ENCODE assay signal across 20 cellular contexts in the genomic region with DNA sequence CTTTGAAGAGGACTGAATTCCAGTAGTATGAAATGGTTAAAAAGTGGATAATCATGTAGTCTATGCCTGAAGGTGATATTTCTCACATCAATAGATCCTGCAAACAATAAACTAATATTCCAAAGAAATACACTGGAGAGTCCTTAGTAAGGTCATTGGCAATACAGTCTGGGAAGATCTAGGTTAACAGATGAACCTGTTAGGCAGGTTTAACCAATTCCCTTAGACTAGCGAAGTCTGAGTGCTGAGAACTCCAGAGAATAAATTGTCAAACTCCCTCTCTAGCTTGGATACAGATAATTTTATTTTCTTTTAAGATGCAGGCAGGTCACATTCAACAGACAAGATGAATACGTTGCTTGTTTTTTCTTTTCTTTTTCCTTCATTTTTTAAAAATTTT. TPM values are rescaled to one million over a fixed set of nuclear protein-coding genes. Genes with fewer than 3 reads are reported as not detected.
A peak's percentile ranks its signal among the peaks of the same experiment; 100 is the strongest.
DNase-seq lines count a peak whose midpoint lies in the region; ATAC-seq, FAIRE-seq and TF ChIP-seq lines count a peak whose summit lies in the region.
"Had no signal": no experiment of that assay in that cellular context is flagged by ENCODE, and none has a peak within 500 bp of the region (broad histone marks: within the 10 kb centered on the region; RNA-seq: fewer than 3 reads in every experiment).

No MANE protein-coding gene starts in this region.

- no peaks in the 10 kb centered on the region for H4K20me1 ChIP-seq in DOHH2 (ENCODE audit: control insufficient read depth, insufficient read depth, low read depth, low read length)

- POLR2A ChIA-PET in A549 (lab: Yijun Ruan, JAX), result no interaction called here

- peaks cover 22% of the 10 kb centered on the region for H3K27me3 Mint-ChIP-seq in nephron (ENCODE audit: low read depth)
- peaks cover 9% of the 10 kb centered on the region for H3K27me3 Mint-ChIP-seq in activated T-helper 1 cell treated with anti-CD3 and anti-CD28 coated beads, Interleukin-12 subunit alpha, Interleukin-12 subunit beta, Interleukin-2, Interleukin-4 antibody, amounts not matched to agents 30 ng/mL and 10 ng/mL and 1 ng/mL, durations not matched to agents 14 hours and 24 hours and 36 hours (ENCODE audit: insufficient read depth)

- H3K4me1 ChIP-seq in A549 (peaks cover 14% of the 10 kb centered on the region), DOHH2 (ENCODE audit: control insufficient read depth, low read length) (peaks cover 74% of the 10 kb centered on the region)

- H3F3A ChIP-seq in DOHH2 (ENCODE audit: control insufficient read depth, insufficient read depth), result peaks cover 21% of the 10 kb centered on the region

- TF ChIP-seq RAD21 in A549 (conservative IDR thresholded peaks at IDR 0.05 in 1 of 2, IDR thresholded peaks at IDR 0.05 in 1 of 2), result no peak

- H3K79me2 ChIP-seq in DOHH2 (ENCODE audit: control insufficient read depth, low read length), result peaks cover 38% of the 10 kb centered on the region

- peaks cover 6% of the 10 kb centered on the region for H3K27me3 ChIP-seq in DOHH2 (ENCODE audit: control insufficient read depth, low read length)
- H3K27me3 ChIP-seq: neutrophil, upper lobe of left lung had no signal

- intact Hi-C loops in activated T-helper 1 cell treated with anti-CD3 and anti-CD28 coated beads, Interleukin-12 subunit alpha, Interleukin-12 subunit beta, Interleukin-2, Interleukin-4 antibody, amounts not matched to agents 30 ng/mL and 10 ng/mL and 1 ng/mL, durations not matched to agents 14 hours and 24 hours and 36 hours (cut with micrococcal nuclease), result no loop called here

- H3K9me3 ChIP-seq in A549, result no peaks in the 10 kb centered on the region
- no peaks in the 10 kb centered on the region for H3K9me3 ChIP-seq in DOHH2 (ENCODE audit: control insufficient read depth, insufficient read depth, low read length)
- H3K9me3 ChIP-seq: neutrophil, upper lobe of left lung had no signal

- H3K36me3 Mint-ChIP-seq in nephron (ENCODE audit: low read depth), result no peaks in the 10 kb centered on the region
- no peaks in the 10 kb centered on the region for H3K36me3 Mint-ChIP-seq in activated T-helper 1 cell treated with anti-CD3 and anti-CD28 coated beads, Interleukin-12 subunit alpha, Interleukin-12 subunit beta, Interleukin-2, Interleukin-4 antibody, amounts not matched to agents 30 ng/mL and 10 ng/mL and 1 ng/mL, durations not matched to agents 14 hours and 24 hours and 36 hours (ENCODE audit: low read depth)

- no peak for FAIRE-seq in A549 (lab: Jason Lieb, UNC)
- FAIRE-seq: K562 had no signal

- peak overlapping the region; percentile 27 to 61 (median 47) for H3K4me3 Mint-ChIP-seq in nephron
- H3K4me3 Mint-ChIP-seq in activated T-helper 1 cell treated with anti-CD3 and anti-CD28 coated beads, Interleukin-12 subunit alpha, Interleukin-12 subunit beta, Interleukin-2, Interleukin-4 antibody, amounts not matched to agents 30 ng/mL and 10 ng/mL and 1 ng/mL, durations not matched to agents 14 hours and 24 hours and 36 hours, result no peak overlapping the region

- TF ChIP-seq EP300 in A549 (IDR thresholded peaks at IDR 0.05), result no peak

- H3K36me3 ChIP-seq in DOHH2 (ENCODE audit: control insufficient read depth, low read length), result no peaks in the 10 kb centered on the region
- H3K36me3 ChIP-seq: neutrophil, upper lobe of left lung had no signal

- H3K27ac ChIP-seq in A549 (no peak overlapping the region), DOHH2 (ENCODE audit: low read depth, low read length) (peak overlapping the region; percentile 70), VCaP (peak overlapping the region; percentile 82)
- H3K27ac ChIP-seq: neutrophil had no signal

- DNase-seq in A549 (ENCODE audit: low read depth in 1 of 2, low spot score in 1 of 2), result no peak
- DNase-seq in kidney tubule cell (ENCODE audit: low spot score), result no peak
- DNase-seq in activated T-helper 1 cell treated with anti-CD3 and anti-CD28 coated beads, Interleukin-12 subunit alpha, Interleukin-12 subunit beta, Interleukin-2, Interleukin-4 antibody, amounts not matched to agents 30 ng/mL and 10 ng/mL and 1 ng/mL, durations not matched to agents 14 hours and 24 hours and 36 hours (ENCODE audit: low spot score), result no peak
- DNase-seq: activated CD4-positive, alpha-beta T cell treated with anti-CD3 and anti-CD28 coated beads for 4 hours; activated gamma-delta T cell; amniotic stem cell; EL; H7; NCI-H2081; retina; stimulated activated naive CD4-positive, alpha-beta T cell treated with Interleukin-2 at 50 U/mL for 16 hours; upper lobe of left lung had no signal

- peaks cover 8% of the 10 kb centered on the region for H3K4me1 Mint-ChIP-seq in nephron
- H3K4me1 Mint-ChIP-seq in activated T-helper 1 cell treated with anti-CD3 and anti-CD28 coated beads, Interleukin-12 subunit alpha, Interleukin-12 subunit beta, Interleukin-2, Interleukin-4 antibody, amounts not matched to agents 30 ng/mL and 10 ng/mL and 1 ng/mL, durations not matched to agents 14 hours and 24 hours and 36 hours (ENCODE audit: low read depth), result peaks cover 31% of the 10 kb centered on the region

- 87% methylated on average over 2 of the region's 2 CpGs for WGBS in A549 (ENCODE audit: missing lambda C conversion rate)

- H3K9me3 Mint-ChIP-seq in nephron, result peaks cover 7% of the 10 kb centered on the region
- no peaks in the 10 kb centered on the region for H3K9me3 Mint-ChIP-seq in activated T-helper 1 cell treated with anti-CD3 and anti-CD28 coated beads, Interleukin-12 subunit alpha, Interleukin-12 subunit beta, Interleukin-2, Interleukin-4 antibody, amounts not matched to agents 30 ng/mL and 10 ng/mL and 1 ng/mL, durations not matched to agents 14 hours and 24 hours and 36 hours

- no peaks in the 10 kb centered on the region for H3K9me2 ChIP-seq in DOHH2 (replicated peaks; ENCODE audit: control insufficient read depth, low read length)

- no peak for TF ChIP-seq CTCF in A549 (IDR thresholded peaks at IDR 0.05)
- TF ChIP-seq CTCF in DOHH2 (IDR thresholded peaks at IDR 0.05; ENCODE audit: low read depth, low read length, poor library complexity, severe bottlenecking), result no peak
- no peak for TF ChIP-seq CTCF in VCaP (conservative IDR thresholded peaks at IDR 0.05)
- TF ChIP-seq CTCF in nephron (IDR thresholded peaks at IDR 0.05; ENCODE audit: unreplicated experiment in 3 of 3), result no peak

- no peak overlapping the region for H3K4me3 ChIP-seq in A549
- H3K4me3 ChIP-seq in DOHH2 (ENCODE audit: low read length), result peak overlapping the region; percentile 93
- H3K4me3 ChIP-seq: K562 had no signal

- CTCF ChIA-PET in A549 (lab: Yijun Ruan, JAX), result interaction anchor here (0.7 to 3.3 kb wide), 3 partner anchors 9 to 70 kb away, joined by 3 to 18 read pairs (median 5); no protein-coding TSS in a partner anchor

- TF ChIP-seq POLR2A in A549 (IDR thresholded peaks at IDR 0.05; ENCODE audit: low read length), result no peak

- H3K27ac Mint-ChIP-seq in nephron, result no peak overlapping the region
- no peak overlapping the region for H3K27ac Mint-ChIP-seq in activated T-helper 1 cell treated with anti-CD3 and anti-CD28 coated beads, Interleukin-12 subunit alpha, Interleukin-12 subunit beta, Interleukin-2, Interleukin-4 antibody, amounts not matched to agents 30 ng/mL and 10 ng/mL and 1 ng/mL, durations not matched to agents 14 hours and 24 hours and 36 hours

- ATAC-seq in A549 (no peak), GM21447 (IDR thresholded peaks at IDR 0.05; ENCODE audit: unreplicated experiment) (no peak), HG02884 (IDR thresholded peaks at IDR 0.05; ENCODE audit: unreplicated experiment) (no peak)
- ATAC-seq: K562, SK-N-SH treated with all-trans-retinoic acid at 6 μM for 48 hours had no signal

- H3K4me2 ChIP-seq in A549, result peak overlapping the region; percentile 96
- H3K4me2 ChIP-seq in DOHH2 (ENCODE audit: low read length), result peak overlapping the region; percentile 94

TF ChIP-seq in A549, 52 proteins besides CTCF, POLR2A, EP300 and RAD21 (continues in another document):
- no peak for TF ChIP-seq SMC3 (IDR thresholded peaks at IDR 0.05)
- TF ChIP-seq NR3C1 (IDR thresholded peaks at IDR 0.05), result no peak
- TF ChIP-seq MAFK (IDR thresholded peaks at IDR 0.05; ENCODE audit: partially characterized antibody), result no peak
- no peak for TF ChIP-seq ZC3H11A (IDR thresholded peaks at IDR 0.05)
- TF ChIP-seq, protein P1, sequence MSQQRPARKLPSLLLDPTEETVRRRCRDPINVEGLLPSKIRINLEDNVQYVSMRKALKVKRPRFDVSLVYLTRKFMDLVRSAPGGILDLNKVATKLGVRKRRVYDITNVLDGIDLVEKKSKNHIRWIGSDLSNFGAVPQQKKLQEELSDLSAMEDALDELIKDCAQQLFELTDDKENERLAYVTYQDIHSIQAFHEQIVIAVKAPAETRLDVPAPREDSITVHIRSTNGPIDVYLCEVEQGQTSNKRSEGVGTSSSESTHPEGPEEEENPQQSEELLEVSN (IDR thresholded peaks at IDR 0.05; ENCODE audit: borderline replicate concordance, low read depth), result no peak
- TF ChIP-seq POLR2AphosphoS2 (conservative IDR thresholded peaks at IDR 0.05; ENCODE audit: low read length), result no peak
- TF ChIP-seq RNF2 (IDR thresholded peaks at IDR 0.05; ENCODE audit: borderline replicate concordance, low read depth), result no peak
- TF ChIP-seq HOXB13 (CRISPR knock-in tag; IDR thresholded peaks at IDR 0.05; ENCODE audit: low read depth), result no peak
- TF ChIP-seq HEYL (CRISPR knock-in tag; IDR thresholded peaks at IDR 0.05), result no peak
- no peak for TF ChIP-seq FOSL2 (IDR thresholded peaks at IDR 0.05)
- TF ChIP-seq FOSL2 (CRISPR knock-in tag; IDR thresholded peaks at IDR 0.05), result no peak
- TF ChIP-seq GATA3 (IDR thresholded peaks at IDR 0.05; ENCODE audit: borderline replicate concordance), result no peak

RNA-seq across cellular contexts. Expression of a gene that starts 2.4 kb away (rescaled TPM):
- polyA plus RNA-seq in A549 (2011; rRNA removed) (3.6 and 3.7 TPM in 2 replicates), A549 (2017; fragmentation: RNase III; extraction: RNeasy Plus Mini Kit Qiagen cat#74134 plus additional on column Dnase treatment) (2.8 to 4.8 TPM (median 4.7 TPM) in 3 replicates)
- 1.5 and 1.9 TPM in 2 replicates for polyA plus RNA-seq in A549 (2012; cell fraction: cytosol; rRNA removed)
- 4.2 and 4.4 TPM in 2 replicates for polyA plus RNA-seq in A549 (2012; cell fraction: nucleus; rRNA removed)
- 4.5 and 27.1 TPM in 2 replicates for polyA minus RNA-seq in A549 (2011; rRNA and poly(A)+ RNA removed)
- total RNA-seq in activated T-helper 1 cell treated with anti-CD3 and anti-CD28 coated beads, Interleukin-12 subunit alpha, Interleukin-12 subunit beta, Interleukin-2, Interleukin-4 antibody, amounts not matched to agents 30 ng/mL and 10 ng/mL and 1 ng/mL, durations not matched to agents 14 hours and 24 hours and 36 hours, result 2.8 and 3.8 TPM in 2 replicates

RNA-seq across cellular contexts. Expression of a gene that starts 57.1 kb away (rescaled TPM):
- 0.03 and 0.12 TPM in 2 replicates for polyA plus RNA-seq in A549 (2011; rRNA removed)
- polyA plus RNA-seq in A549 (2012; cell fraction: cytosol; rRNA removed), result 0.04 TPM in 2 replicates
- 0.17 and 0.29 TPM in 2 replicates for polyA plus RNA-seq in A549 (2012; cell fraction: nucleus; rRNA removed)
- 0.12 to 0.22 TPM (median 0.19 TPM) in 3 replicates for polyA plus RNA-seq in A549 (2017; fragmentation: RNase III; extraction: RNeasy Plus Mini Kit Qiagen cat#74134 plus additional on column Dnase treatment)
- 1.5 TPM in 1 of 2 replicates, not detected in the other for polyA minus RNA-seq in A549 (2011; rRNA and poly(A)+ RNA removed)
- 0.05 TPM in 1 of 2 replicates, not detected in the other for total RNA-seq in activated T-helper 1 cell treated with anti-CD3 and anti-CD28 coated beads, Interleukin-12 subunit alpha, Interleukin-12 subunit beta, Interleukin-2, Interleukin-4 antibody, amounts not matched to agents 30 ng/mL and 10 ng/mL and 1 ng/mL, durations not matched to agents 14 hours and 24 hours and 36 hours
- total RNA-seq: K562 had no signal

Comparison
In these comparisons a context has a peak if more than half of its experiments do, and no peak if none do; other contexts are left out.
1. H3K27ac ChIP-seq: peak in DOHH2 (single experiment) and VCaP (single experiment); none in A549 (0 of 2).